Comparison of ENCODE assay signal across 1 cellular context in genomic region chr7:54678763-54679396, GRCh38.
TF ChIP-seq lines count a peak whose summit lies in the region.

No MANE protein-coding gene starts in this region.

TF ChIP-seq in HepG2, 621 proteins besides CTCF, POLR2A, EP300 and RAD21 (continued from another document):
- peak; percentile 26; the same call in 1 of the 2 replicates for TF ChIP-seq STAG1 (CRISPR knock-in tag; IDR thresholded peaks at IDR 0.05)
